ENCODE assay signal across 9 cellular contexts in the genomic region with DNA sequence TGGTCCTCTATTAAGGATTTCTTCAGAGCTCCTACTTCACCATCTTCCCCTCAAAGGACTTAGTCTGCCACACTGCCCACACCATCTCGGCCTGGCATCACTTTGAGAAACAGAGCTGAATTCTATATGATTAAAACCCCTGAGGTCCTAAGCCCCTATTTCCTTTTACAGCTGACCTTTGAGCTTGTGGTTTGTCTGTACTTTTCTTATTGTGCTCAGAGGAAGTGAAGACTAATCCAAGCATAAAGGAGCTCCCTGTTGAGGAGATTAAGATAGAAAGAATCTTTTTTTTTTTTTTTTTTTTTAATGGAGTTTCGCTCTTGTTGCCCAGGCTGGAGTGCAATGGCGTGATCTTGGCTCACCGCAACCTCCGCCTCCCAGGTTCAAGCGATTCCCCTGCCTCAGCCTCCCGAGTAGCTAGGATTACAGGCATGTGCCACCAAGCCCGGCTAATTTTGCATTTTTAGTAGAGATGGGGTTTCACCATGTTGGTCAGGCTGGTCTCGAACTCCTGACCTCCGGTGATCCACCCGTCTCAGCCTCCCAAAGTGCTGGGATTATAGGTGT. TPM values are rescaled to one million over a fixed set of nuclear protein-coding genes. Genes with fewer than 3 reads are reported as not detected.
DNase-seq lines count a peak whose midpoint lies in the region; ATAC-seq and TF ChIP-seq lines count a peak whose summit lies in the region.
"Not testable (repeated sequence)": the region's sequence is repeated elsewhere in the genome, so short reads cannot be mapped to it uniquely, and the experiment has no call there.
"Had no signal": no experiment of that assay in that cellular context is flagged by ENCODE, and none has a peak within 500 bp of the region (broad histone marks: within the 10 kb centered on the region; RNA-seq: fewer than 3 reads in every experiment).

No MANE protein-coding gene starts in this region.

- H3K36me3 Mint-ChIP-seq in activated naive CD8-positive, alpha-beta T cell treated with anti-CD3 and anti-CD28 coated beads, Interleukin-2, amount 50 U/mL, for 24 hours (ENCODE audit: low read depth); neural progenitor cell: not testable (repeated sequence)

- TF ChIP-seq CTCF in GM20000 (IDR thresholded peaks at IDR 0.05; ENCODE audit: extremely low read depth, missing control alignments); MM.1S (IDR thresholded peaks at IDR 0.05; ENCODE audit: low read length); epithelial cell of esophagus (IDR thresholded peaks at IDR 0.05; ENCODE audit: insufficient read depth, low read depth, low read length, missing control alignments); neural progenitor cell (IDR thresholded peaks at IDR 0.05): not testable (repeated sequence)

- not testable (repeated sequence) for H4K20me1 ChIP-seq in MM.1S (ENCODE audit: insufficient read depth, low read length); neural progenitor cell (ENCODE audit: low read depth)

- H3K27me3 Mint-ChIP-seq in activated naive CD8-positive, alpha-beta T cell treated with anti-CD3 and anti-CD28 coated beads, Interleukin-2, amount 50 U/mL, for 24 hours = not testable (repeated sequence)
- peaks cover 22% of the 10 kb centered on the region for H3K27me3 Mint-ChIP-seq in neural progenitor cell (ENCODE audit: insufficient read depth, low read depth)

- not testable (repeated sequence) for H3K27me3 ChIP-seq in MM.1S (replicated peaks; ENCODE audit: insufficient read depth, low read length)
- peaks cover 65% of the 10 kb centered on the region for H3K27me3 ChIP-seq in neural progenitor cell

- H3F3A ChIP-seq in MM.1S (ENCODE audit: insufficient read depth, low read length); neural progenitor cell (ENCODE audit: low read depth): not testable (repeated sequence)

- H3K27ac ChIP-seq in MM.1S (ENCODE audit: low read length); neural progenitor cell: not testable (repeated sequence)

- not testable (repeated sequence) for H3K36me3 ChIP-seq in MM.1S (replicated peaks; ENCODE audit: insufficient read depth, low read length); neural progenitor cell

- not testable (repeated sequence) for H3K9me3 Mint-ChIP-seq in activated naive CD8-positive, alpha-beta T cell treated with anti-CD3 and anti-CD28 coated beads, Interleukin-2, amount 50 U/mL, for 24 hours; neural progenitor cell

- not testable (repeated sequence) for H3K27ac Mint-ChIP-seq in activated naive CD8-positive, alpha-beta T cell treated with anti-CD3 and anti-CD28 coated beads, Interleukin-2, amount 50 U/mL, for 24 hours; neural progenitor cell

- ATAC-seq in activated naive CD8-positive, alpha-beta T cell treated with anti-CD3 and anti-CD28 coated beads, Interleukin-2, amount 50 U/mL, for 24 hours = peak; percentile 21

- H3K9ac ChIP-seq in MM.1S (ENCODE audit: low read length); neural progenitor cell: not testable (repeated sequence)

- H3K9me2 ChIP-seq in MM.1S (replicated peaks; ENCODE audit: insufficient read depth, low read length) = not testable (repeated sequence)

- not testable (repeated sequence) for H3K4me1 Mint-ChIP-seq in activated naive CD8-positive, alpha-beta T cell treated with anti-CD3 and anti-CD28 coated beads, Interleukin-2, amount 50 U/mL, for 24 hours
- peaks cover 58% of the 10 kb centered on the region for H3K4me1 Mint-ChIP-seq in neural progenitor cell

- H2AFZ ChIP-seq in MM.1S (ENCODE audit: low read length); neural progenitor cell (replicated peaks): not testable (repeated sequence)

- not testable (repeated sequence) for H3K4me3 Mint-ChIP-seq in activated naive CD8-positive, alpha-beta T cell treated with anti-CD3 and anti-CD28 coated beads, Interleukin-2, amount 50 U/mL, for 24 hours
- H3K4me3 Mint-ChIP-seq in neural progenitor cell = peak overlapping the region; percentile 25

- not testable (repeated sequence) for H3K79me2 ChIP-seq in MM.1S (ENCODE audit: low read length); neural progenitor cell (ENCODE audit: low read depth)

- not testable (repeated sequence) for H3K4me2 ChIP-seq in MM.1S (ENCODE audit: low read depth, low read length)
- H3K4me2 ChIP-seq in neural progenitor cell = peak overlapping the region; percentile 24

- H3K4me1 ChIP-seq in MM.1S (ENCODE audit: low read length) (peaks cover 14% of the 10 kb centered on the region), neural progenitor cell (peaks cover 46% of the 10 kb centered on the region)

- not testable (repeated sequence) for H3K4me3 ChIP-seq in MM.1S (ENCODE audit: low read length); epithelial cell of esophagus (ENCODE audit: low read length); neural progenitor cell

- H3K9me3 ChIP-seq in MM.1S (replicated peaks; ENCODE audit: insufficient read depth, low read length); neural progenitor cell (ENCODE audit: low read depth): not testable (repeated sequence)

- DNase-seq in ELR (ENCODE audit: low read depth) (peak; percentile 78), GM20000 (ENCODE audit: low spot score) (peak; percentile 35), MM.1S (peak; percentile 40), RPMI7951 (ENCODE audit: low read depth) (peak; percentile 75), epithelial cell of esophagus (ENCODE audit: low read depth) (peak; percentile 29), neural progenitor cell (ENCODE audit: low spot score) (peak; percentile 72)
- DNase-seq in activated naive CD8-positive, alpha-beta T cell treated with anti-CD3 and anti-CD28 coated beads, Interleukin-2, amount 50 U/mL, for 24 hours = not testable (repeated sequence)

RNA-seq across cellular contexts. Expression of a gene that starts 38.6 kb away (rescaled TPM):
- total RNA-seq in RPMI7951 (2014; rRNA removed; shearing (Covaris generic)) = 23.3 and 30.2 TPM in 2 replicates
- 0.45 and 0.81 TPM in 2 replicates for total RNA-seq in neural progenitor cell (ENCODE audit: low replicate concordance)
- total RNA-seq: CD4-positive, alpha-beta memory T cell; natural killer cell had no signal

Comparison
In these comparisons a context has a peak if more than half of its experiments do, and no peak if none do; other contexts are left out.
1. RNA of a gene that starts 38.6 kb away (total RNA-seq): 23.3 to 30.2 TPM in RPMI7951; 0.45 to 0.81 TPM in neural progenitor cell; every median in the first group is over 10 times any median in the second.